ENCODE assay signal across 9 cellular contexts in the genomic region with DNA sequence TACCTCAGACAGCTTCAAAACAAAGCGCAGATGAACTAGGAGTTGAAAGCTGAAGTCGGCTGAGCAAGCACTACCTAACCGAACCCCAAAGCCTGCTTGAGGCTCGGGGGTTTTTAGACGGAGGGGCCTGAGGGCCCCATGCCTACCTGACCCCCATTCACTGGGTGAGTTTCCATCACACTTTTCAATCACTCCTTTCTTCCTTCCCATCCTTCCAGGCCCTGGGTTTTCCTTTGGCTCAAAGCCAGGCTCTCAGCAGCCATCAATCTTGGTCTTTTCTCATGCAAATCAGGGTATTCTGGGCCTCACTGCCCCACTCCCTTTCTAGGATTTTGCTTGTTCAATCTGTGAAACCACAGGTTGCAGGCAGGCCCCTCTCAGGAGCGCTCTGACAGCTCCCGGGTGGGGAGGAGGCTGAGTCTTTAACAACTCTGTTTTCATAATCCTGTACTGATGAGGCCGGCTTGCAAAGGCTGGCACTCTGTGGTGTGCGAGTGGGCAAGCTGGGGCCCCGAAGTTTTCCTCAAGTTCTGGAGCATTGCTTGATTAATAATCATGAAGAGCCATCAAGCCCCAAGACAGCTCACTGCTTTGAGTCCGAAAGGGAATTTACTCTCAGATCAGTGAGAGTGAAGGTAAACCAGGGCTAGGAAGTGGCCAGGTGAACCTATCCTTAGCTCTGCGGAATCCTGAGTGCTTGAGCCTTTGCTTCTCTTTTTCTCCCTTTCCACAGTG.
A peak's percentile ranks its signal among the peaks of the same experiment; 100 is the strongest.
DNase-seq lines count a peak whose midpoint lies in the region; ATAC-seq lines count a peak whose summit lies in the region.
"Had no signal": no experiment of that assay in that cellular context is flagged by ENCODE, and none has a peak within 500 bp of the region (broad histone marks: within the 10 kb centered on the region; RNA-seq: fewer than 3 reads in every experiment).

No MANE protein-coding gene starts in this region.

- peaks cover 15% of the 10 kb centered on the region for H3K4me1 ChIP-seq in iPS-15b (ENCODE audit: control insufficient read depth, insufficient read depth, low read length)

- no peaks in the 10 kb centered on the region for H3K9me3 ChIP-seq in iPS-15b (ENCODE audit: control insufficient read depth, insufficient read depth, low read length)

- DNase-seq in stimulated activated naive CD4-positive, alpha-beta T cell treated with Interleukin-2 at 50 U/mL for 16 hours (lab: John Stamatoyannopoulos, UW), result peak; percentile 68
- DNase-seq in stimulated activated naive CD4-positive, alpha-beta T cell (lab: John Stamatoyannopoulos, UW), result no peak
- DNase-seq in NCI-H82 (lab: John Stamatoyannopoulos, UW), result peak; percentile 60
- no peak for DNase-seq in T-helper 9 cell
- no peak for DNase-seq in NOMO-1 treated with DMSO at 0.1 percent for 48 hours (lab: John Stamatoyannopoulos, UW; ENCODE audit: unreplicated experiment)

- peak overlapping the region; percentile 12 for H3K4me3 ChIP-seq in iPS-15b (ENCODE audit: low read depth, low read length)

- ATAC-seq in GM21825 (IDR thresholded peaks at IDR 0.05; ENCODE audit: unreplicated experiment) (no peak), HG02571 (IDR thresholded peaks at IDR 0.05; ENCODE audit: unreplicated experiment) (no peak)
- ATAC-seq: Panc1 had no signal

- no peak overlapping the region for H3K9ac ChIP-seq in iPS-15b (ENCODE audit: low read depth, low read length)

- no peaks in the 10 kb centered on the region for H3K36me3 ChIP-seq in iPS-15b (ENCODE audit: control insufficient read depth, insufficient read depth, low read length)

- no peaks in the 10 kb centered on the region for H3K27me3 ChIP-seq in iPS-15b (ENCODE audit: control insufficient read depth, insufficient read depth, low read length)

Comparison
In these comparisons a context has a peak if more than half of its experiments do, and no peak if none do; other contexts are left out.
1. DNase-seq: peak in stimulated activated naive CD4-positive, alpha-beta T cell treated with Interleukin-2 at 50 U/mL for 16 hours (single experiment) and NCI-H82 (single experiment); none in stimulated activated naive CD4-positive, alpha-beta T cell (0 of 6), T-helper 9 cell (single experiment) and NOMO-1 treated with DMSO at 0.1 percent for 48 hours (single experiment).